In genomic region chr4:81405900-81406401, GRCh38 we compare ENCODE assay signal across 9 cellular contexts.
DNase-seq lines count a peak whose midpoint lies in the region; ATAC-seq, FAIRE-seq and TF ChIP-seq lines count a peak whose summit lies in the region.
"Had no signal": no experiment of that assay in that cellular context is flagged by ENCODE, and none has a peak within 500 bp of the region (broad histone marks: within the 10 kb centered on the region; RNA-seq: fewer than 3 reads in every experiment).

No MANE protein-coding gene starts in this region.

- peak; percentile 55 for FAIRE-seq in keratinocyte (lab: Jason Lieb, UNC)
- FAIRE-seq: TTC549 had no signal

- H3K27ac Mint-ChIP-seq in stimulated activated naive CD8-positive, alpha-beta T cell treated with anti-CD3 and anti-CD28 coated beads, Interleukin-15, amount 100 ng/mL, for 72 hours: no peak overlapping the region

- H3K4me3 ChIP-seq in AG09309 (ENCODE audit: control insufficient read depth, low read depth, low read length) (no peak overlapping the region), Peyer's patch (peak overlapping the region in 1 of 4 donors; percentile 8), keratinocyte (ENCODE audit: control insufficient read depth in 2 of 3, extremely low read depth in 1 of 3, insufficient read depth in 2 of 3, low read depth in 1 of 3, low read length in 3 of 3) (no peak overlapping the region)

- H3K27me3 ChIP-seq in Peyer's patch (no peaks in the 10 kb centered on the region), keratinocyte (ENCODE audit: control insufficient read depth, extremely low read depth, insufficient read depth, low read length) (no peaks in the 10 kb centered on the region)

- H3K9me3 ChIP-seq in Peyer's patch (no peaks in the 10 kb centered on the region), keratinocyte (ENCODE audit: control insufficient read depth, low read depth, low read length) (no peaks in the 10 kb centered on the region)

- dilution Hi-C loops in keratinocyte (cut with MboI; ENCODE audit: extremely low pct_ligation_motif_present, low sequenced_read_pairs): no loop called here

- peaks cover 6% of the 10 kb centered on the region for H3K4me1 Mint-ChIP-seq in stimulated activated naive CD8-positive, alpha-beta T cell treated with anti-CD3 and anti-CD28 coated beads, Interleukin-15, amount 100 ng/mL, for 72 hours

- H4K20me1 ChIP-seq in keratinocyte (ENCODE audit: control insufficient read depth, extremely low read depth, insufficient read depth, low read length): no peaks in the 10 kb centered on the region

- DNase-seq in AG09309 (ENCODE audit: low read depth) (peak; percentile 34), M059J (ENCODE audit: low read depth) (peak; percentile 71), Peyer's patch (no peak), brain pericyte (ENCODE audit: low read depth, low spot score) (peak; percentile 26), keratinocyte (ENCODE audit: low read depth, low spot score) (no peak)
- DNase-seq in stimulated activated naive CD8-positive, alpha-beta T cell treated with anti-CD3 and anti-CD28 coated beads, Interleukin-15, amount 100 ng/mL, for 72 hours: peak; percentile 30 to 39

- TF ChIP-seq POLR2A in Peyer's patch (IDR thresholded peaks at IDR 0.05): no peak

- H3K4me3 Mint-ChIP-seq in stimulated activated naive CD8-positive, alpha-beta T cell treated with anti-CD3 and anti-CD28 coated beads, Interleukin-15, amount 100 ng/mL, for 72 hours: no peak overlapping the region

- H3K36me3 ChIP-seq in Peyer's patch: no peaks in the 10 kb centered on the region
- no peaks in the 10 kb centered on the region for H3K36me3 ChIP-seq in keratinocyte (ENCODE audit: control insufficient read depth in 2 of 2, extremely low read depth in 1 of 2, insufficient read depth in 2 of 2, low read length in 2 of 2)

- peak overlapping the region; percentile 57 for H3K4me2 ChIP-seq in keratinocyte (ENCODE audit: control insufficient read depth, extremely low read depth, insufficient read depth, low read depth, low read length)

- H3K79me2 ChIP-seq in keratinocyte (ENCODE audit: control insufficient read depth, insufficient read depth, low read length): no peaks in the 10 kb centered on the region

- TF ChIP-seq CTCF in AG09309 (IDR thresholded peaks at IDR 0.05; ENCODE audit: control insufficient read depth, insufficient read depth, low read depth, low read length, missing control alignments) (peak; percentile 72), GM12874 (IDR thresholded peaks at IDR 0.05; ENCODE audit: insufficient read depth, low read depth, low read length) (peak; percentile 37; the same call in 1 of the 2 replicates), Peyer's patch (IDR thresholded peaks at IDR 0.05) (peak; percentile 46 to 91 (median 80)), keratinocyte (optimal IDR thresholded peaks at IDR 0.05 in 1 of 3, IDR thresholded peaks at IDR 0.05 in 1 of 3, conservative IDR thresholded peaks at IDR 0.05 in 1 of 3; ENCODE audit: extremely low read depth in 1 of 3, insufficient read depth in 2 of 3, low read length in 3 of 3) (peak; percentile 33 to 46 (median 42))

- H3K27ac ChIP-seq in Peyer's patch: no peak overlapping the region
- H3K27ac ChIP-seq in keratinocyte (ENCODE audit: control insufficient read depth, insufficient read depth, low read length): no peak overlapping the region

- no peaks in the 10 kb centered on the region for H3K9me1 ChIP-seq in keratinocyte (ENCODE audit: control insufficient read depth, extremely low read depth, insufficient read depth, low read length)

- peaks cover 11% of the 10 kb centered on the region for H3K27me3 Mint-ChIP-seq in stimulated activated naive CD8-positive, alpha-beta T cell treated with anti-CD3 and anti-CD28 coated beads, Interleukin-15, amount 100 ng/mL, for 72 hours

- peak; percentile 73 for ATAC-seq in HG02588 (IDR thresholded peaks at IDR 0.05; ENCODE audit: unreplicated experiment)
- peak; percentile 48 for ATAC-seq in stimulated activated naive CD8-positive, alpha-beta T cell treated with anti-CD3 and anti-CD28 coated beads, Interleukin-15, amount 100 ng/mL, for 72 hours

- H3K9ac ChIP-seq in keratinocyte (ENCODE audit: control insufficient read depth, extremely low read depth, insufficient read depth, low read length): no peak overlapping the region

- H3K9me3 Mint-ChIP-seq in stimulated activated naive CD8-positive, alpha-beta T cell treated with anti-CD3 and anti-CD28 coated beads, Interleukin-15, amount 100 ng/mL, for 72 hours: no peaks in the 10 kb centered on the region

- no peak overlapping the region for H2AFZ ChIP-seq in keratinocyte (ENCODE audit: control insufficient read depth, low read length)

- H3K4me1 ChIP-seq in Peyer's patch: no peaks in the 10 kb centered on the region
- peaks cover 3% of the 10 kb centered on the region for H3K4me1 ChIP-seq in keratinocyte (ENCODE audit: control insufficient read depth, extremely low read depth, insufficient read depth, low read length)

Comparison
In these comparisons a context has a peak if more than half of its experiments do, and no peak if none do; other contexts are left out.
1. DNase-seq: peak in AG09309 (single experiment), M059J (single experiment), brain pericyte (single experiment) and stimulated activated naive CD8-positive, alpha-beta T cell treated with anti-CD3 and anti-CD28 coated beads, Interleukin-15, amount 100 ng/mL, for 72 hours (2 of 2); none in Peyer's patch (0 of 3) and keratinocyte (single experiment).
2. Peak in every context shown above with its lines, with median percentiles within 50 percentile points of each other: CTCF ChIP-seq.